Comparison of ENCODE assay signal across 1 cellular context in the genomic region with DNA sequence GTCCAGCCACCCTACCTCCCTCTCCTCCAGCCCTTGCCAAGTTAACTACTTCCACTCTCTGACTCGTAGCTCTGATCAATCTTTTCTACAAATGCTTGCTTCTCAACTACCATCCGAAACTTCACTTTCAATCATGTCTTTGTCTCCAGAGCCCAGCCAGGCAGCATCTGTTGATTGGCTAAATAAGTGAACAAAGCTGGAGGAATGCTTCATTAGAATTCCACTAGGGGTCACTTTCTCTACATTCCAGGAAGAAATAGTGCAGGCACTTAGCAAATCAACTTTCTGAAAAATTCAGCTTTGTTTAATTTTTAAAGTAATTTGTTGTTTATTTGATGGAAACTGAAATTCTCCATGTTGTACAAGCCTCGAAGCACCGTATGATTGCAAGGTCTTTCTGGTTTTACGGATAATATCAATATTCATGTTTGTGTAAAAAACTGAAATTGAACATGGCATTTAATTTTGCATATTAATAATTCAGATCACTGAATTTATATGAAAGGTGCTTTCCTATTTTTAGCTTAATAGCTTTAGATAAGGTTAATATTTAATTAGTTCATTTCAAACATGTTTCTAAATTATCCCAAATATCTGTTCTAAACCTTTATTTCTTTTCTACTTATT.
TF ChIP-seq lines count a peak whose summit lies in the region.

No MANE protein-coding gene starts in this region.

TF ChIP-seq in K562, 482 proteins besides CTCF, POLR2A, EP300 and RAD21 (continued from another document):
- TF ChIP-seq, protein P1, sequence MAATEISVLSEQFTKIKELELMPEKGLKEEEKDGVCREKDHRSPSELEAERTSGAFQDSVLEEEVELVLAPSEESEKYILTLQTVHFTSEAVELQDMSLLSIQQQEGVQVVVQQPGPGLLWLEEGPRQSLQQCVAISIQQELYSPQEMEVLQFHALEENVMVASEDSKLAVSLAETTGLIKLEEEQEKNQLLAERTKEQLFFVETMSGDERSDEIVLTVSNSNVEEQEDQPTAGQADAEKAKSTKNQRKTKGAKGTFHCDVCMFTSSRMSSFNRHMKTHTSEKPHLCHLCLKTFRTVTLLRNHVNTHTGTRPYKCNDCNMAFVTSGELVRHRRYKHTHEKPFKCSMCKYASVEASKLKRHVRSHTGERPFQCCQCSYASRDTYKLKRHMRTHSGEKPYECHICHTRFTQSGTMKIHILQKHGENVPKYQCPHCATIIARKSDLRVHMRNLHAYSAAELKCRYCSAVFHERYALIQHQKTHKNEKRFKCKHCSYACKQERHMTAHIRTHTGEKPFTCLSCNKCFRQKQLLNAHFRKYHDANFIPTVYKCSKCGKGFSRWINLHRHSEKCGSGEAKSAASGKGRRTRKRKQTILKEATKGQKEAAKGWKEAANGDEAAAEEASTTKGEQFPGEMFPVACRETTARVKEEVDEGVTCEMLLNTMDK (IDR thresholded peaks at IDR 0.05; ENCODE audit: borderline replicate concordance, insufficient read depth, low read depth, low read length, poor library complexity, severe bottlenecking): peak; percentile 60
- TF ChIP-seq PHB (CRISPR knock-in tag; IDR thresholded peaks at IDR 0.05): no peak
- peak; percentile 79 for TF ChIP-seq TEAD4 (IDR thresholded peaks at IDR 0.05; ENCODE audit: low read length)
- TF ChIP-seq TEAD4 (CRISPR knock-in tag; IDR thresholded peaks at IDR 0.05; ENCODE audit: borderline replicate concordance): no peak
- no peak for TF ChIP-seq PPARD (CRISPR knock-in tag; IDR thresholded peaks at IDR 0.05)
- TF ChIP-seq TEAD2 (tag; IDR thresholded peaks at IDR 0.05): peak; percentile 90
- TF ChIP-seq PTBP1 (IDR thresholded peaks at IDR 0.05; ENCODE audit: low read depth, low read length): no peak
- TF ChIP-seq, protein P2, sequence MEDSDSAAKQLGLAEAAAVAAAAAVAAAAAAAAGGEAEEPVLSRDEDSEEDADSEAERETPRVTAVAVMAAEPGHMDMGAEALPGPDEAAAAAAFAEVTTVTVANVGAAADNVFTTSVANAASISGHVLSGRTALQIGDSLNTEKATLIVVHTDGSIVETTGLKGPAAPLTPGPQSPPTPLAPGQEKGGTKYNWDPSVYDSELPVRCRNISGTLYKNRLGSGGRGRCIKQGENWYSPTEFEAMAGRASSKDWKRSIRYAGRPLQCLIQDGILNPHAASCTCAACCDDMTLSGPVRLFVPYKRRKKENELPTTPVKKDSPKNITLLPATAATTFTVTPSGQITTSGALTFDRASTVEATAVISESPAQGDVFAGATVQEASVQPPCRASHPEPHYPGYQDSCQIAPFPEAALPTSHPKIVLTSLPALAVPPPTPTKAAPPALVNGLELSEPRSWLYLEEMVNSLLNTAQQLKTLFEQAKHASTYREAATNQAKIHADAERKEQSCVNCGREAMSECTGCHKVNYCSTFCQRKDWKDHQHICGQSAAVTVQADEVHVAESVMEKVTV (CRISPR knock-in tag; IDR thresholded peaks at IDR 0.05): peak; percentile 44; the same call in 1 of the 2 replicates
- no peak for TF ChIP-seq RHOXF2B (CRISPR knock-in tag; conservative IDR thresholded peaks at IDR 0.05)
- TF ChIP-seq, protein P3, sequence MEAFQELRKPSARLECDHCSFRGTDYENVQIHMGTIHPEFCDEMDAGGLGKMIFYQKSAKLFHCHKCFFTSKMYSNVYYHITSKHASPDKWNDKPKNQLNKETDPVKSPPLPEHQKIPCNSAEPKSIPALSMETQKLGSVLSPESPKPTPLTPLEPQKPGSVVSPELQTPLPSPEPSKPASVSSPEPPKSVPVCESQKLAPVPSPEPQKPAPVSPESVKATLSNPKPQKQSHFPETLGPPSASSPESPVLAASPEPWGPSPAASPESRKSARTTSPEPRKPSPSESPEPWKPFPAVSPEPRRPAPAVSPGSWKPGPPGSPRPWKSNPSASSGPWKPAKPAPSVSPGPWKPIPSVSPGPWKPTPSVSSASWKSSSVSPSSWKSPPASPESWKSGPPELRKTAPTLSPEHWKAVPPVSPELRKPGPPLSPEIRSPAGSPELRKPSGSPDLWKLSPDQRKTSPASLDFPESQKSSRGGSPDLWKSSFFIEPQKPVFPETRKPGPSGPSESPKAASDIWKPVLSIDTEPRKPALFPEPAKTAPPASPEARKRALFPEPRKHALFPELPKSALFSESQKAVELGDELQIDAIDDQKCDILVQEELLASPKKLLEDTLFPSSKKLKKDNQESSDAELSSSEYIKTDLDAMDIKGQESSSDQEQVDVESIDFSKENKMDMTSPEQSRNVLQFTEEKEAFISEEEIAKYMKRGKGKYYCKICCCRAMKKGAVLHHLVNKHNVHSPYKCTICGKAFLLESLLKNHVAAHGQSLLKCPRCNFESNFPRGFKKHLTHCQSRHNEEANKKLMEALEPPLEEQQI (IDR thresholded peaks at IDR 0.05): no peak
